Comparison of ENCODE assay signal across 8 cellular contexts in genomic region chr12:1591029-1591428, GRCh38. TPM values are rescaled to one million over a fixed set of nuclear protein-coding genes. Genes with fewer than 3 reads are reported as not detected.
A peak's percentile ranks its signal among the peaks of the same experiment; 100 is the strongest.
DNase-seq lines count a peak whose midpoint lies in the region; ATAC-seq and TF ChIP-seq lines count a peak whose summit lies in the region.

No MANE protein-coding gene starts in this region.

- no peak for DNase-seq in BE2C
- DNase-seq in iris pigment epithelial cell (ENCODE audit: low read depth), result peak; percentile 58
- no peak for DNase-seq in tibial nerve (ENCODE audit: low spot score in 2 of 2)
- DNase-seq in hepatic stellate cell (ENCODE audit: low spot score), result no peak
- DNase-seq in NCI-H2029 treated with DMSO at 0.1 percent for 48 hours (lab: John Stamatoyannopoulos, UW), result no peak

- H3K4me1 Mint-ChIP-seq in activated naive CD8-positive, alpha-beta T cell (ENCODE audit: low read depth), result peaks cover 69% of the 10 kb centered on the region

- H3K27ac Mint-ChIP-seq in activated naive CD8-positive, alpha-beta T cell, result peak overlapping the region; percentile 89

- TF ChIP-seq EP300 in tibial nerve (IDR thresholded peaks at IDR 0.05), result no peak

- H3K27ac ChIP-seq in HUES64 (ENCODE audit: low read depth, low read length) (peak overlapping the region; percentile 38; the same call in 1 of the 2 replicates), tibial nerve (peak overlapping the region in 3 of 4 donors; percentile 13 to 98 (median 90))

- peaks cover 8% of the 10 kb centered on the region for H3K4me1 ChIP-seq in BE2C
- peaks cover 54% of the 10 kb centered on the region for H3K4me1 ChIP-seq in HUES64 (ENCODE audit: insufficient read depth, low read length)
- H3K4me1 ChIP-seq in tibial nerve, result peaks cover 0 to 78% (median 31%) of the 10 kb centered on the region in 4 donors

- no peak for ATAC-seq in HG03135 (IDR thresholded peaks at IDR 0.05; ENCODE audit: unreplicated experiment)

- H3K9me3 Mint-ChIP-seq in activated naive CD8-positive, alpha-beta T cell (ENCODE audit: low read depth), result no peaks in the 10 kb centered on the region

- peak overlapping the region; percentile 94 for H3K4me3 Mint-ChIP-seq in activated naive CD8-positive, alpha-beta T cell

- H3K4me3 ChIP-seq in BE2C (ENCODE audit: low read depth, low read length) (peak overlapping the region; percentile 82; the same call in 1 of the 2 replicates), HUES64 (ENCODE audit: low read length) (peak overlapping the region; percentile 36), tibial nerve (peak overlapping the region in 3 of 4 donors; percentile 3 to 65 (median 16))

- H3K36me3 ChIP-seq in BE2C, result no peaks in the 10 kb centered on the region
- H3K36me3 ChIP-seq in HUES64 (ENCODE audit: insufficient read depth, low read length), result no peaks in the 10 kb centered on the region
- peaks cover 0 to 4% (median 0%) of the 10 kb centered on the region in 3 donors for H3K36me3 ChIP-seq in tibial nerve

- TF ChIP-seq CTCF in BE2C (IDR thresholded peaks at IDR 0.05; ENCODE audit: low read depth, low read length) (no peak), tibial nerve (IDR thresholded peaks at IDR 0.05) (no peak)

- H3K27me3 ChIP-seq in BE2C (no peaks in the 10 kb centered on the region), HUES64 (ENCODE audit: insufficient read depth, low read length) (peaks cover 81% of the 10 kb centered on the region), tibial nerve (no peaks in the 10 kb centered on the region)

- no peaks in the 10 kb centered on the region for H3K27me3 Mint-ChIP-seq in activated naive CD8-positive, alpha-beta T cell

- 6% methylated on average over 3 of the region's 4 CpGs for WGBS in HUES64
- 12 to 13% methylated on average over 4 of the region's 4 CpGs for WGBS in tibial nerve, 2 donors

- H3K9ac ChIP-seq in HUES64 (ENCODE audit: low read depth, low read length), result no peak overlapping the region

- no peak for TF ChIP-seq POLR2A in tibial nerve (IDR thresholded peaks at IDR 0.05)

- H3K36me3 Mint-ChIP-seq in activated naive CD8-positive, alpha-beta T cell, result peaks cover 3% of the 10 kb centered on the region

- H3K9me3 ChIP-seq in BE2C (no peaks in the 10 kb centered on the region), HUES64 (ENCODE audit: insufficient read depth, low read depth, low read length) (no peaks in the 10 kb centered on the region), tibial nerve (no peaks in the 10 kb centered on the region)

RNA-seq across cellular contexts. Expression of gene FBXL14, which starts 3.4 kb away (rescaled TPM):
- 51.2 TPM for polyA plus RNA-seq in BE2C (2012; ENCODE audit: insufficient read depth, insufficient read length, low read depth)
- 13.2 TPM for polyA plus RNA-seq in HUES64 (2013, experiment 1 of 2)
- polyA plus RNA-seq in HUES64 (2013, experiment 2 of 2), result 12.4 TPM
- total RNA-seq in tibial nerve, result 10 to 100 TPM; 11.7 to 21.4 (median 17.3) TPM

RNA-seq across cellular contexts. Expression of gene WNT5B, which starts 38.0 kb away (rescaled TPM):
- 0.88 TPM for polyA plus RNA-seq in BE2C (2012; ENCODE audit: insufficient read depth, insufficient read length, low read depth)
- polyA plus RNA-seq in HUES64 (2013, experiment 1 of 2), result 14.6 TPM
- 13.5 TPM for polyA plus RNA-seq in HUES64 (2013, experiment 2 of 2)
- 10 to 100 TPM; 11.7 to 34.1 (median 17.6) TPM for total RNA-seq in tibial nerve

Comparison
In these comparisons a context has a peak if more than half of its experiments do, and no peak if none do; other contexts are left out.
1. H3K4me3 ChIP-seq: peak in every context shown above with its lines; median percentile 82 in BE2C; 36 in HUES64; 16 in tibial nerve.